Comparison of ENCODE assay signal across 10 cellular contexts in genomic region chr17:36936455-36936934, GRCh38. TPM values are rescaled to one million over a fixed set of nuclear protein-coding genes. Genes with fewer than 3 reads are reported as not detected.
DNase-seq lines count a peak whose midpoint lies in the region; ATAC-seq lines count a peak whose summit lies in the region.
"Had no signal": no experiment of that assay in that cellular context is flagged by ENCODE, and none has a peak within 500 bp of the region (broad histone marks: within the 10 kb centered on the region; RNA-seq: fewer than 3 reads in every experiment).

No MANE protein-coding gene starts in this region.

- peaks cover 89 to 100% (median 99%) of the 10 kb centered on the region in 3 experiments for H3K27me3 ChIP-seq in neuronal stem cell (ENCODE audit: control insufficient read depth in 3 of 3, insufficient read depth in 3 of 3, low read depth in 1 of 3, low read length in 3 of 3)

- H3K36me3 ChIP-seq in neuronal stem cell (replicated peaks in 1 of 2; ENCODE audit: control insufficient read depth in 2 of 2, insufficient read depth in 2 of 2, low read length in 2 of 2), result no peaks in the 10 kb centered on the region
- H3K36me3 ChIP-seq: upper lobe of left lung had no signal

- DNase-seq in DMS53 (lab: John Stamatoyannopoulos, UW) (peak; percentile 50), DMS53 treated with DMSO at 0.1 percent for 48 hours (lab: John Stamatoyannopoulos, UW; ENCODE audit: unreplicated experiment) (no peak), NCI-H1105 treated with DMSO at 0.1 percent for 48 hours (lab: John Stamatoyannopoulos, UW) (peak; percentile 32), cerebellar nuclear complex (lab: John Stamatoyannopoulos, UW) (peak; percentile 67 to 88), neuronal stem cell (ENCODE audit: low spot score) (no peak), middle frontal gyrus (ENCODE audit: extremely low spot score, low spot score) (no peak)

- H3K23ac ChIP-seq in neuronal stem cell (ENCODE audit: low read depth, low read length, poor library complexity), result peak overlapping the region; percentile 99

- no peak overlapping the region for H3K18ac ChIP-seq in neuronal stem cell (ENCODE audit: low read length)

- no peak overlapping the region for H2BK15ac ChIP-seq in neuronal stem cell (ENCODE audit: low read length)

- no peak for ATAC-seq in HG02759 (IDR thresholded peaks at IDR 0.05; ENCODE audit: unreplicated experiment)
- no peak for ATAC-seq in HG02973 (IDR thresholded peaks at IDR 0.05; ENCODE audit: unreplicated experiment)

- no peak overlapping the region for H4K91ac ChIP-seq in neuronal stem cell (ENCODE audit: low read depth, low read length, poor library complexity)

- no peak overlapping the region for H4K8ac ChIP-seq in neuronal stem cell (ENCODE audit: low read depth, low read length)

- no peak overlapping the region for H3K14ac ChIP-seq in neuronal stem cell (ENCODE audit: low read length)

- no peak overlapping the region for H3K4ac ChIP-seq in neuronal stem cell (ENCODE audit: low read length)

- no peak overlapping the region for H3K27ac ChIP-seq in neuronal stem cell (replicated peaks; ENCODE audit: low read length)
- H3K27ac ChIP-seq: upper lobe of left lung had no signal

- no peak overlapping the region for H2AK5ac ChIP-seq in neuronal stem cell (ENCODE audit: low read depth, low read length)

- peaks cover 27 to 40% of the 10 kb centered on the region in 2 donors for H3K4me1 ChIP-seq in neuronal stem cell (ENCODE audit: control insufficient read depth in 2 of 2, insufficient read depth in 1 of 2, low read depth in 1 of 2, low read length in 2 of 2)

- peak overlapping the region; percentile 3 to 34 for H3K4me3 ChIP-seq in neuronal stem cell (ENCODE audit: low read length in 2 of 2)

- no CpG with 5 or more reads among the region's 53 CpGs for WGBS in neuronal stem cell (ENCODE audit: extremely low coverage in 2 of 2, insufficient read length in 2 of 2, insufficient replicate concordance in 1 of 2), 2 donors

- H2BK12ac ChIP-seq in neuronal stem cell (ENCODE audit: low read length), result no peak overlapping the region

- no peak overlapping the region for H3K9ac ChIP-seq in neuronal stem cell (ENCODE audit: low read depth, low read length, poor library complexity)

- no peaks in the 10 kb centered on the region for H3K79me1 ChIP-seq in neuronal stem cell (ENCODE audit: low read depth, low read length)

- no peaks in the 10 kb centered on the region for H3K9me3 ChIP-seq in neuronal stem cell (replicated peaks in 1 of 2; ENCODE audit: control insufficient read depth in 2 of 2, insufficient read depth in 1 of 2, low read depth in 1 of 2, low read length in 2 of 2)
- H3K9me3 ChIP-seq: upper lobe of left lung had no signal

- peak overlapping the region; percentile 70 for H3K4me2 ChIP-seq in neuronal stem cell (ENCODE audit: insufficient read depth, low read length, poor library complexity, severe bottlenecking)

- no peak overlapping the region for H2BK5ac ChIP-seq in neuronal stem cell (ENCODE audit: low read length)

- H2BK120ac ChIP-seq in neuronal stem cell (ENCODE audit: low read depth, low read length), result no peak overlapping the region

- peak overlapping the region; percentile 94 for H2AFZ ChIP-seq in neuronal stem cell (ENCODE audit: low read length)

RNA-seq across cellular contexts. Expression of gene LHX1, which starts 0.8 kb away (rescaled TPM):
- polyA plus RNA-seq in neuronal stem cell (2013, experiment 1 of 2), result 0.04 TPM
- 0.06 TPM for polyA plus RNA-seq in neuronal stem cell (2013, experiment 2 of 2)
- polyA plus RNA-seq: liver had no signal

RNA-seq across cellular contexts. Expression of gene AATF, which starts 12.3 kb away (rescaled TPM):
- polyA plus RNA-seq in neuronal stem cell (2013, experiment 1 of 2), result 58.6 TPM
- polyA plus RNA-seq in neuronal stem cell (2013, experiment 2 of 2), result 62.9 TPM

Comparison
In these comparisons a context has a peak if more than half of its experiments do, and no peak if none do; other contexts are left out.
1. DNase-seq: peak in DMS53 (single experiment), NCI-H1105 treated with DMSO at 0.1 percent for 48 hours (single experiment) and cerebellar nuclear complex (2 of 2); none in DMS53 treated with DMSO at 0.1 percent for 48 hours (single experiment), neuronal stem cell (single experiment) and middle frontal gyrus (single experiment).